Comparison of ENCODE assay signal across 18 cellular contexts in genomic region chr5:174589011-174589410, GRCh38.
"Had no signal": no experiment of that assay in that cellular context is flagged by ENCODE, and none has a peak within 500 bp of the region (broad histone marks: within the 10 kb centered on the region; RNA-seq: fewer than 3 reads in every experiment).

No MANE protein-coding gene starts in this region.

- H3K9me3 ChIP-seq: body of pancreas, lower lobe of right lung, neutrophil, testis had no signal

- H3K36me3 ChIP-seq: lower lobe of right lung, neutrophil, sigmoid colon had no signal

- H3K27me3 ChIP-seq: hepatocyte, testis had no signal

- H3K4me3 ChIP-seq: body of pancreas, hepatocyte, lower lobe of right lung, sigmoid colon, testis had no signal

- H3K27ac ChIP-seq: body of pancreas, hepatocyte, lower lobe of right lung, neutrophil, sigmoid colon, testis had no signal

- ATAC-seq: activated CD8-positive, alpha-beta memory T cell treated with anti-CD3 and anti-CD28 coated beads, Interleukin-2, amount 10 ng/mL, durations not matched to agents 7 days and 5 days; body of pancreas; lower lobe of right lung; natural killer cell treated with Interleukin-12 subunit alpha and Interleukin-12 subunit beta and Interleukin-15 and Interleukin-18, amount 100 ng/mL, for 72 hours; stimulated activated effector memory CD8-positive, alpha-beta T cell treated with anti-CD3 and anti-CD28 coated beads, Interleukin-12 subunit alpha, Interleukin-12 subunit beta, amount 100 ng/mL, for 72 hours had no signal

- H3K4me1 ChIP-seq: body of pancreas, lower lobe of right lung, sigmoid colon, testis had no signal

- DNase-seq: activated B cell treated with CpG ODN at 0.5 μM for 24 hours; activated CD4-positive, alpha-beta memory T cell treated with anti-CD3 and anti-CD28 coated beads, Interleukin-2, amount 10 ng/mL, durations not matched to agents 7 days and 5 days; activated CD4-positive, alpha-beta T cell treated with anti-CD3 and anti-CD28 coated beads for 4 hours; activated CD8-positive, alpha-beta memory T cell treated with anti-CD3 and anti-CD28 coated beads, Interleukin-2, amount 10 ng/mL, durations not matched to agents 7 days and 5 days; activated naive CD8-positive, alpha-beta T cell treated with anti-CD3 and anti-CD28 coated beads, Interleukin-2, amount 10 ng/mL, durations not matched to agents 7 days and 5 days; amygdala; body of pancreas; dermis blood vessel endothelial cell; effector memory CD4-positive, alpha-beta T cell; lower lobe of right lung; sigmoid colon; stimulated activated CD4-positive, alpha-beta T cell treated with anti-CD3 and anti-CD28 coated beads, Interleukin-4, amount 100 ng/mL, for 24 hours; testis had no signal

- FAIRE-seq: endothelial cell of umbilical vein had no signal
